Comparison of ENCODE assay signal across 31 cellular contexts in the genomic region with DNA sequence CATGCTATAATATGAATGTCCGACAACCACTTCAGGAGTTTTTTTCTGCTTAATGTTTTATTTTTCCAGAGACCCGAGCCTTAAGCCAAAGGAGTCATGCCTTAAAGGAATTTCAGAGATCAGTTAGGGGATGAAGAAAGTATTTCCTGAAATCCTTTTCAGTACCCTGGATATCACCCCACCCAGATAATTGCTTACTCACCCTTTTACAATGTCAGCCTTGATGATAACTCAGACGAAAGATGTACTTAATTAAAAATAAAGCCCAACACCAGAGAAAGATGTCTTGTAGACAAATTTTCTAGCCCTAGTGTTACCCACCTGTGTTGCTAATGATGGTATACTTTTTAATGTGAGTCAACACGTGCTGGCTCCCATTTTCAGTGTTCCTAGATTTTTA.
DNase-seq lines count a peak whose midpoint lies in the region; ATAC-seq, FAIRE-seq and TF ChIP-seq lines count a peak whose summit lies in the region.
"Had no signal": no experiment of that assay in that cellular context is flagged by ENCODE, and none has a peak within 500 bp of the region (broad histone marks: within the 10 kb centered on the region; RNA-seq: fewer than 3 reads in every experiment).

No MANE protein-coding gene starts in this region.

- no peak for ATAC-seq in stimulated activated naive CD8-positive, alpha-beta T cell treated with anti-CD3 and anti-CD28 coated beads, Interleukin-15, amount 100 ng/mL, for 72 hours
- ATAC-seq in pancreas: no peak
- ATAC-seq in GM21717 (IDR thresholded peaks at IDR 0.05; ENCODE audit: unreplicated experiment): no peak
- ATAC-seq: activated T-cell treated with anti-CD3 and anti-CD28 coated beads, Interleukin-2, amount 50 U/mL, for 72 hours; body of pancreas; naive thymus-derived CD4-positive, alpha-beta T cell had no signal

- peaks cover 0 to 2% (median 0%) of the 10 kb centered on the region in 8 donors for H3K9me3 Mint-ChIP-seq in CD4-positive, alpha-beta memory T cell
- no peaks in the 10 kb centered on the region for H3K9me3 Mint-ChIP-seq in HFFc6
- H3K9me3 Mint-ChIP-seq in stimulated activated naive CD8-positive, alpha-beta T cell treated with anti-CD3 and anti-CD28 coated beads, Interleukin-15, amount 100 ng/mL, for 72 hours: peaks cover 0 to 6% of the 10 kb centered on the region in 2 donors
- H3K9me3 Mint-ChIP-seq: activated T-cell treated with anti-CD3 and anti-CD28 coated beads, Interleukin-2, amount 50 U/mL, for 72 hours; IgD-negative memory B cell; memory B cell; stimulated activated naive CD8-positive, alpha-beta T cell treated with anti-CD3 and anti-CD28 coated beads, Interleukin-15, Interleukin-2, amounts not matched to agents 100 ng/mL and 50 ng/mL, for 24 hours had no signal

- TF ChIP-seq CTCF in HFFc6 (IDR thresholded peaks at IDR 0.05) (no peak), pancreas (IDR thresholded peaks at IDR 0.05) (no peak)

- no peak for DNase-seq in CD4-positive, alpha-beta memory T cell
- DNase-seq in HFFc6: peak; percentile 9
- peak; percentile 50 for DNase-seq in adipocyte (ENCODE audit: low read depth)
- peak; percentile 49 for DNase-seq in iris pigment epithelial cell (ENCODE audit: low read depth)
- DNase-seq in stimulated activated naive CD8-positive, alpha-beta T cell treated with anti-CD3 and anti-CD28 coated beads, Interleukin-15, amount 100 ng/mL, for 72 hours: no peak
- DNase-seq in pancreas: no peak
- no peak for DNase-seq in OCI-M2 (lab: John Stamatoyannopoulos, UW; ENCODE audit: unreplicated experiment)
- DNase-seq: activated CD4-positive, CD25-positive, alpha-beta regulatory T cell; activated CD8-positive, alpha-beta memory T cell treated with anti-CD3 and anti-CD28 coated beads for 24 hours; activated naive CD4-positive, alpha-beta T cell treated with anti-CD3 and anti-CD28 coated beads, Interleukin-2, amount 50 U/mL, for 16 hours; activated T-cell treated with anti-CD3 and anti-CD28 coated beads, Interleukin-2, amount 50 U/mL, for 72 hours; body of pancreas; COR-L47; DND-41; MM.1S; naive thymus-derived CD4-positive, alpha-beta T cell; NCI-H1436; NCI-H2107; NCI-H524 treated with DMSO at 0.1 percent for 48 hours; RPMI8226; stimulated activated CD4-positive, alpha-beta T cell treated with anti-CD3 and anti-CD28 coated beads, Interleukin-12 subunit alpha, Interleukin-12 subunit beta, amount 100 ng/mL, for 4 hours; stimulated activated CD4-positive, alpha-beta T cell treated with anti-CD3 and anti-CD28 coated beads, Interleukin-4, amount 100 ng/mL, for 4 hours; tibial artery had no signal

- POLR2A ChIA-PET in CD4-positive, alpha-beta memory T cell (lab: Charles Lee; ENCODE audit: partially characterized antibody): interaction anchor here (1.9 to 4.2 kb wide), 4 partner anchors 11 to 58 kb away, joined by 6 to 33 read pairs (median 21); no protein-coding TSS in a partner anchor

- H3K4me3 ChIP-seq in CD4-positive, alpha-beta memory T cell (ENCODE audit: low read length in 2 of 2): no peak overlapping the region
- no peak overlapping the region for H3K4me3 ChIP-seq in adipocyte (ENCODE audit: low read length)
- H3K4me3 ChIP-seq in pancreas: no peak overlapping the region
- H3K4me3 ChIP-seq: body of pancreas, esophagus muscularis mucosa, right atrium auricular region, tibial artery had no signal

- CTCF ChIA-PET in CD4-positive, alpha-beta memory T cell (lab: Charles Lee; ENCODE audit: partially characterized antibody): interaction anchor here (0.7 to 12.0 kb wide), 3 partner anchors 21 to 77 kb away, joined by 3 to 102 read pairs (median 4); no protein-coding TSS in a partner anchor

- no peaks in the 10 kb centered on the region for H3K36me3 ChIP-seq in CD4-positive, alpha-beta memory T cell (ENCODE audit: insufficient read depth, low read length)
- no peaks in the 10 kb centered on the region for H3K36me3 ChIP-seq in adipocyte (ENCODE audit: control insufficient read depth, insufficient read depth, low read length, severe bottlenecking)
- no peaks in the 10 kb centered on the region for H3K36me3 ChIP-seq in pancreas
- H3K36me3 ChIP-seq: esophagus muscularis mucosa, right atrium auricular region, tibial artery had no signal

- H3K27ac ChIP-seq in CD4-positive, alpha-beta memory T cell (ENCODE audit: low read depth, low read length): no peak overlapping the region
- H3K27ac ChIP-seq in pancreas: no peak overlapping the region
- H3K27ac ChIP-seq: body of pancreas, esophagus muscularis mucosa, right atrium auricular region, tibial artery had no signal

- no peaks in the 10 kb centered on the region for H3K36me3 Mint-ChIP-seq in CD4-positive, alpha-beta memory T cell
- no peaks in the 10 kb centered on the region for H3K36me3 Mint-ChIP-seq in HFFc6 (ENCODE audit: low read depth)
- H3K36me3 Mint-ChIP-seq: IgD-negative memory B cell, memory B cell had no signal

- no peaks in the 10 kb centered on the region for H3K27me3 Mint-ChIP-seq in CD4-positive, alpha-beta memory T cell
- H3K27me3 Mint-ChIP-seq in HFFc6 (ENCODE audit: insufficient read depth): peaks cover 13% of the 10 kb centered on the region
- no peaks in the 10 kb centered on the region for H3K27me3 Mint-ChIP-seq in stimulated activated naive CD8-positive, alpha-beta T cell treated with anti-CD3 and anti-CD28 coated beads, Interleukin-15, amount 100 ng/mL, for 72 hours
- H3K27me3 Mint-ChIP-seq: naive thymus-derived CD4-positive, alpha-beta T cell; stimulated activated naive CD8-positive, alpha-beta T cell treated with anti-CD3 and anti-CD28 coated beads, Interleukin-15, Interleukin-2, amounts not matched to agents 100 ng/mL and 50 ng/mL, for 24 hours had no signal

- intact Hi-C loops in CD4-positive, alpha-beta memory T cell (cut with micrococcal nuclease): loop anchor here (2.0 to 5.0 kb wide), 2 partner anchors 32 to 77 kb away; no protein-coding TSS in a partner anchor
- intact Hi-C loops in pancreas (cut with DNase I): no loop called here

- no peak for FAIRE-seq in pancreas (lab: Jason Lieb, UNC)
- FAIRE-seq: colon, GM19239 had no signal

- H3K27me3 ChIP-seq in CD4-positive, alpha-beta memory T cell (ENCODE audit: insufficient read depth, low read length): no peaks in the 10 kb centered on the region
- peaks cover 4% of the 10 kb centered on the region for H3K27me3 ChIP-seq in adipocyte (replicated peaks; ENCODE audit: control insufficient read depth, insufficient read depth, low read length)
- no peaks in the 10 kb centered on the region for H3K27me3 ChIP-seq in pancreas
- H3K27me3 ChIP-seq: body of pancreas, esophagus muscularis mucosa, right atrium auricular region, tibial artery had no signal

- H3K9ac ChIP-seq in adipocyte (ENCODE audit: low read length): no peak overlapping the region

- peaks cover 24 to 63% (median 45%) of the 10 kb centered on the region in 4 donors for H3K4me1 Mint-ChIP-seq in CD4-positive, alpha-beta memory T cell
- H3K4me1 Mint-ChIP-seq in HFFc6 (ENCODE audit: low read depth): peaks cover 10% of the 10 kb centered on the region
- peaks cover 34% of the 10 kb centered on the region for H3K4me1 Mint-ChIP-seq in stimulated activated naive CD8-positive, alpha-beta T cell treated with anti-CD3 and anti-CD28 coated beads, Interleukin-15, amount 100 ng/mL, for 72 hours
- H3K4me1 Mint-ChIP-seq: IgD-negative memory B cell had no signal

- H3K9me3 ChIP-seq in CD4-positive, alpha-beta memory T cell (ENCODE audit: control insufficient read depth in 1 of 2, low read length in 2 of 2): no peaks in the 10 kb centered on the region
- H3K9me3 ChIP-seq in adipocyte (ENCODE audit: control insufficient read depth, low read length) (no peaks in the 10 kb centered on the region), pancreas (no peaks in the 10 kb centered on the region)
- H3K9me3 ChIP-seq: body of pancreas, esophagus muscularis mucosa, right atrium auricular region, tibial artery had no signal

- H3K4me3 Mint-ChIP-seq in CD4-positive, alpha-beta memory T cell: no peak overlapping the region
- H3K4me3 Mint-ChIP-seq in HFFc6: no peak overlapping the region
- no peak overlapping the region for H3K4me3 Mint-ChIP-seq in stimulated activated naive CD8-positive, alpha-beta T cell treated with anti-CD3 and anti-CD28 coated beads, Interleukin-15, amount 100 ng/mL, for 72 hours
- H3K4me3 Mint-ChIP-seq: activated T-cell treated with anti-CD3 and anti-CD28 coated beads, Interleukin-2, amount 50 U/mL, for 72 hours; IgD-negative memory B cell; memory B cell; naive thymus-derived CD4-positive, alpha-beta T cell; stimulated activated naive CD8-positive, alpha-beta T cell treated with anti-CD3 and anti-CD28 coated beads, Interleukin-15, Interleukin-2, amounts not matched to agents 100 ng/mL and 50 ng/mL, for 24 hours had no signal

- H3K27ac Mint-ChIP-seq in CD4-positive, alpha-beta memory T cell: peak overlapping the region in 4 of 7 donors; percentile 15 to 65 (median 62)
- no peak overlapping the region for H3K27ac Mint-ChIP-seq in HFFc6
- no peak overlapping the region for H3K27ac Mint-ChIP-seq in stimulated activated naive CD8-positive, alpha-beta T cell treated with anti-CD3 and anti-CD28 coated beads, Interleukin-15, amount 100 ng/mL, for 72 hours
- H3K27ac Mint-ChIP-seq: activated T-cell treated with anti-CD3 and anti-CD28 coated beads, Interleukin-2, amount 50 U/mL, for 72 hours; IgD-negative memory B cell; memory B cell; stimulated activated naive CD8-positive, alpha-beta T cell treated with anti-CD3 and anti-CD28 coated beads, Interleukin-15, Interleukin-2, amounts not matched to agents 100 ng/mL and 50 ng/mL, for 24 hours had no signal

- WGBS in pancreas, 2 donors: 69 to 78% methylated on average over 4 of the region's 4 CpGs

- peaks cover 35% of the 10 kb centered on the region for H3K4me1 ChIP-seq in CD4-positive, alpha-beta memory T cell (ENCODE audit: insufficient read depth, low read length)
- H3K4me1 ChIP-seq in adipocyte (ENCODE audit: control insufficient read depth, insufficient read depth, low read length) (peaks cover 11% of the 10 kb centered on the region), pancreas (no peaks in the 10 kb centered on the region)
- H3K4me1 ChIP-seq: body of pancreas, right atrium auricular region, tibial artery had no signal

Comparison
In these comparisons a context has a peak if more than half of its experiments do, and no peak if none do; other contexts are left out.
1. DNase-seq: peak in HFFc6 (single experiment), adipocyte (single experiment) and iris pigment epithelial cell (single experiment); none in CD4-positive, alpha-beta memory T cell (0 of 5), stimulated activated naive CD8-positive, alpha-beta T cell treated with anti-CD3 and anti-CD28 coated beads, Interleukin-15, amount 100 ng/mL, for 72 hours (0 of 2), pancreas (0 of 6) and OCI-M2 (single experiment).
2. H3K27ac Mint-ChIP-seq: peak in CD4-positive, alpha-beta memory T cell (4 of 7); none in HFFc6 (single experiment) and stimulated activated naive CD8-positive, alpha-beta T cell treated with anti-CD3 and anti-CD28 coated beads, Interleukin-15, amount 100 ng/mL, for 72 hours (0 of 2).